ENCODE assay signal across 17 cellular contexts in the genomic region with DNA sequence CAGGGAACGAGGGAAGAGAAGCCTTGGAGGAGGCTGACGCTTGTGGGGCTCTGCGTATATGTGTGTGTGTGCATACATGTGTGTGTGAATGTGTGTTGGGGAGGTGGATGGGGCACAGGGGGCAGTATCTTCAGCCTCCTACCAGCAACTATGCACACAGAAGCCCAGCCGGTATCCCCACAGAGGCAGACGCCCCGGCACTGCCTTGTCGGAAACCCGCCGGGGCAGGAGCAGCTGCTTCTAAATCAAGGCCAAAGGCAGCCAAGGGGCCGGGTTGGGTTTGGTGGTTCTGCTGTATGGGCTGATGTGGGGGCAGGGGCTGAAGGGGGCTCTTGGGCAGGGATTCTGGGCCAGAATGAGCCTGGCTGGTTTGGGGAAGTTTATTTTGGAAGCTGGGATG.
"Had no signal": no experiment of that assay in that cellular context is flagged by ENCODE, and none has a peak within 500 bp of the region (broad histone marks: within the 10 kb centered on the region; RNA-seq: fewer than 3 reads in every experiment).

No MANE protein-coding gene starts in this region.

- H3K4me3 ChIP-seq: coronary artery, heart left ventricle, lung, skin epidermis had no signal

- H3K9me3 Mint-ChIP-seq: naive B cell had no signal

- H3K4me1 Mint-ChIP-seq: naive B cell had no signal

- DNase-seq: effector CD4-positive, alpha-beta T cell; foreskin melanocyte; hippocampal formation; left ventricle myocardium superior; mesenchymal stem cell; naive B cell; nephron progenitor cell; posterior cingulate gyrus; stimulated activated CD4-positive, alpha-beta T cell treated with anti-CD3 and anti-CD28 coated beads, Interleukin-12 subunit alpha, Interleukin-12 subunit beta, amount 100 ng/mL, for 4 hours; stimulated activated CD4-positive, alpha-beta T cell treated with anti-CD3 and anti-CD28 coated beads, Interleukin-2, amount 100 ng/mL, for 48 hours; stimulated activated naive CD4-positive, alpha-beta T cell treated with Interleukin-2 at 50 U/mL for 16 hours; trophoblast cell had no signal

- H3K36me3 ChIP-seq: heart left ventricle had no signal

- H3K4me3 Mint-ChIP-seq: nephron progenitor cell had no signal

- H3K4me1 ChIP-seq: heart left ventricle had no signal

- H3K27ac ChIP-seq: coronary artery, heart left ventricle, skin epidermis had no signal

- ATAC-seq: heart left ventricle, left ventricle myocardium superior, sciatic nerve had no signal

- H3K9me3 ChIP-seq: heart left ventricle had no signal
